Comparison of ENCODE assay signal across 1 cellular context in the genomic region with DNA sequence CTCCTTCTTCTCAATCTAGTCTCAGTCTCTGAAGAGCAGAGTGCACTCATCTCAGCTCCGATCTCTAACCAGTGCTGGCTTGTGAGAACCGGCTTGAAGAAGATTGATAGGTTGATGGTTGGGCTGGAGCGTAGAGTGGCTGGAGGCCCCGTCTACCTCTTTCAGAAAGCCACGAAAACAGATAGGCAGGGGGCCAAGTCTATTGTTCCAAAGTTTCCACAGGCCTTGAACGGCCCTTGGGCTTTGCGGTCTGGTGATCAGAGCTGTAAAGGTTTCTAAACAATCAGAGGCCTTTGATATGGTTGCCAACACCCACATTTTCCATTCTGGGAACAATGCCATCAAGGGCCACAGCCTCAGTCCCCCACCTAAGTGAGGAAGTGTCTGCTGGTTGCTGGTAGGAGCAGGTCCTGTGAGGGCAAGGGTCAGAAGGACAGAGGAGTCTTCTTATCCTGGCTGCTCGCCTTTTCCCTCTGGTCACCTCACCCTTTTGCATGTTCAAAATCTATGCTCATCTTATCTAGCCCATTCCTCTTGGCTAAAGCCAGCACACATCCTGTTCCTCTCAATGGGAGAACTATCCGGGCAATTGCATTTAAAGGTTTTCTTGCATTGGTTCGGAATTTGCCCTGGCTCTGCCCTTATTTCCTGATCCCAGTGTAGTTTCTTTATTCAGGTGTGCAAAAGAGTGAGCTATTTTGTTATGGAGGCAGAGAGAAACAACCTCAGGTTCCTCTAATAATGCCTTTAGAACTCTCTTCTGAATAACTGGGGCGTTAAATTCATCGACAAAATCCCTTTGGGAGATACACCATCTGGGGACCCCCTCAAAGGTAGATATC.
TF ChIP-seq lines count a peak whose summit lies in the region.

No MANE protein-coding gene starts in this region.

TF ChIP-seq in K562, 482 proteins besides CTCF, POLR2A, EP300 and RAD21 (continued from another document and continues in another):
- TF ChIP-seq, protein P1, sequence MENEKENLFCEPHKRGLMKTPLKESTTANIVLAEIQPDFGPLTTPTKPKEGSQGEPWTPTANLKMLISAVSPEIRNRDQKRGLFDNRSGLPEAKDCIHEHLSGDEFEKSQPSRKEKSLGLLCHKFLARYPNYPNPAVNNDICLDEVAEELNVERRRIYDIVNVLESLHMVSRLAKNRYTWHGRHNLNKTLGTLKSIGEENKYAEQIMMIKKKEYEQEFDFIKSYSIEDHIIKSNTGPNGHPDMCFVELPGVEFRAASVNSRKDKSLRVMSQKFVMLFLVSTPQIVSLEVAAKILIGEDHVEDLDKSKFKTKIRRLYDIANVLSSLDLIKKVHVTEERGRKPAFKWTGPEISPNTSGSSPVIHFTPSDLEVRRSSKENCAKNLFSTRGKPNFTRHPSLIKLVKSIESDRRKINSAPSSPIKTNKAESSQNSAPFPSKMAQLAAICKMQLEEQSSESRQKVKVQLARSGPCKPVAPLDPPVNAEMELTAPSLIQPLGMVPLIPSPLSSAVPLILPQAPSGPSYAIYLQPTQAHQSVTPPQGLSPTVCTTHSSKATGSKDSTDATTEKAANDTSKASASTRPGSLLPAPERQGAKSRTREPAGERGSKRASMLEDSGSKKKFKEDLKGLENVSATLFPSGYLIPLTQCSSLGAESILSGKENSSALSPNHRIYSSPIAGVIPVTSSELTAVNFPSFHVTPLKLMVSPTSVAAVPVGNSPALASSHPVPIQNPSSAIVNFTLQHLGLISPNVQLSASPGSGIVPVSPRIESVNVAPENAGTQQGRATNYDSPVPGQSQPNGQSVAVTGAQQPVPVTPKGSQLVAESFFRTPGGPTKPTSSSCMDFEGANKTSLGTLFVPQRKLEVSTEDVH (IDR thresholded peaks at IDR 0.05; ENCODE audit: low read depth, partially characterized antibody), result no peak
- TF ChIP-seq CREBBP (IDR thresholded peaks at IDR 0.05; ENCODE audit: low read depth, low read length), result no peak
- no peak for TF ChIP-seq NEUROD1 (IDR thresholded peaks at IDR 0.05; ENCODE audit: borderline replicate concordance, low read depth, low read length, partially characterized antibody)
- no peak for TF ChIP-seq MCM3 (IDR thresholded peaks at IDR 0.05)
- TF ChIP-seq RBM15 (IDR thresholded peaks at IDR 0.05; ENCODE audit: insufficient read depth, low read length), result no peak
- TF ChIP-seq, protein P2, sequence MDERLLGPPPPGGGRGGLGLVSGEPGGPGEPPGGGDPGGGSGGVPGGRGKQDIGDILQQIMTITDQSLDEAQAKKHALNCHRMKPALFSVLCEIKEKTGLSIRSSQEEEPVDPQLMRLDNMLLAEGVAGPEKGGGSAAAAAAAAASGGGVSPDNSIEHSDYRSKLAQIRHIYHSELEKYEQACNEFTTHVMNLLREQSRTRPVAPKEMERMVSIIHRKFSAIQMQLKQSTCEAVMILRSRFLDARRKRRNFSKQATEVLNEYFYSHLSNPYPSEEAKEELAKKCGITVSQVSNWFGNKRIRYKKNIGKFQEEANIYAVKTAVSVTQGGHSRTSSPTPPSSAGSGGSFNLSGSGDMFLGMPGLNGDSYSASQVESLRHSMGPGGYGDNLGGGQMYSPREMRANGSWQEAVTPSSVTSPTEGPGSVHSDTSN (CRISPR knock-in tag; IDR thresholded peaks at IDR 0.05; ENCODE audit: low read depth), result peak; percentile 45
- TF ChIP-seq, protein P2 (tag; conservative IDR thresholded peaks at IDR 0.05; ENCODE audit: low read depth), result peak; percentile 97
- no peak for TF ChIP-seq ELF4 (CRISPR knock-in tag; IDR thresholded peaks at IDR 0.05)
- peak; percentile 4; the same call in 1 of the 2 replicates for TF ChIP-seq JUN (IDR thresholded peaks at IDR 0.05; ENCODE audit: borderline replicate concordance, low read depth, low read length)
- TF ChIP-seq JUN (CRISPR knock-in tag; IDR thresholded peaks at IDR 0.05; ENCODE audit: borderline replicate concordance), result no peak
- no peak for TF ChIP-seq ZNF184 (CRISPR knock-in tag; IDR thresholded peaks at IDR 0.05)
- TF ChIP-seq EP400 (IDR thresholded peaks at IDR 0.05), result peak; percentile 63
- TF ChIP-seq, protein P3, sequence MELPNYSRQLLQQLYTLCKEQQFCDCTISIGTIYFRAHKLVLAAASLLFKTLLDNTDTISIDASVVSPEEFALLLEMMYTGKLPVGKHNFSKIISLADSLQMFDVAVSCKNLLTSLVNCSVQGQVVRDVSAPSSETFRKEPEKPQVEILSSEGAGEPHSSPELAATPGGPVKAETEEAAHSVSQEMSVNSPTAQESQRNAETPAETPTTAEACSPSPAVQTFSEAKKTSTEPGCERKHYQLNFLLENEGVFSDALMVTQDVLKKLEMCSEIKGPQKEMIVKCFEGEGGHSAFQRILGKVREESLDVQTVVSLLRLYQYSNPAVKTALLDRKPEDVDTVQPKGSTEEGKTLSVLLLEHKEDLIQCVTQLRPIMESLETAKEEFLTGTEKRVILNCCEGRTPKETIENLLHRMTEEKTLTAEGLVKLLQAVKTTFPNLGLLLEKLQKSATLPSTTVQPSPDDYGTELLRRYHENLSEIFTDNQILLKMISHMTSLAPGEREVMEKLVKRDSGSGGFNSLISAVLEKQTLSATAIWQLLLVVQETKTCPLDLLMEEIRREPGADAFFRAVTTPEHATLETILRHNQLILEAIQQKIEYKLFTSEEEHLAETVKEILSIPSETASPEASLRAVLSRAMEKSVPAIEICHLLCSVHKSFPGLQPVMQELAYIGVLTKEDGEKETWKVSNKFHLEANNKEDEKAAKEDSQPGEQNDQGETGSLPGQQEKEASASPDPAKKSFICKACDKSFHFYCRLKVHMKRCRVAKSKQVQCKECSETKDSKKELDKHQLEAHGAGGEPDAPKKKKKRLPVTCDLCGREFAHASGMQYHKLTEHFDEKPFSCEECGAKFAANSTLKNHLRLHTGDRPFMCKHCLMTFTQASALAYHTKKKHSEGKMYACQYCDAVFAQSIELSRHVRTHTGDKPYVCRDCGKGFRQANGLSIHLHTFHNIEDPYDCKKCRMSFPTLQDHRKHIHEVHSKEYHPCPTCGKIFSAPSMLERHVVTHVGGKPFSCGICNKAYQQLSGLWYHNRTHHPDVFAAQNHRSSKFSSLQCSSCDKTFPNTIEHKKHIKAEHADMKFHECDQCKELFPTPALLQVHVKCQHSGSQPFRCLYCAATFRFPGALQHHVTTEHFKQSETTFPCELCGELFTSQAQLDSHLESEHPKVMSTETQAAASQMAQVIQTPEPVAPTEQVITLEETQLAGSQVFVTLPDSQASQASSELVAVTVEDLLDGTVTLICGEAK (IDR thresholded peaks at IDR 0.05), result no peak
- TF ChIP-seq, protein P3 (CRISPR knock-in tag; IDR thresholded peaks at IDR 0.05), result no peak
- TF ChIP-seq PTTG1 (tag; IDR thresholded peaks at IDR 0.05; ENCODE audit: low read depth), result no peak
- peak in 1 of 2 experiments; percentile 52; a peak in 1 of 3 replicates for TF ChIP-seq CBX3 (IDR thresholded peaks at IDR 0.05; ENCODE audit: borderline replicate concordance in 1 of 2, low read length in 2 of 2)
- TF ChIP-seq HDAC2 (IDR thresholded peaks at IDR 0.05), result peak; percentile 98
- TF ChIP-seq MAFG (tag; conservative IDR thresholded peaks at IDR 0.05), result no peak
- TF ChIP-seq KLF1 (tag; IDR thresholded peaks at IDR 0.05), result peak; percentile 60; the same call in 1 of the 2 replicates
- TF ChIP-seq ZNF253 (CRISPR knock-in tag; conservative IDR thresholded peaks at IDR 0.05), result no peak
- no peak for TF ChIP-seq ZKSCAN3 (CRISPR knock-in tag; IDR thresholded peaks at IDR 0.05)
- TF ChIP-seq, protein P4, sequence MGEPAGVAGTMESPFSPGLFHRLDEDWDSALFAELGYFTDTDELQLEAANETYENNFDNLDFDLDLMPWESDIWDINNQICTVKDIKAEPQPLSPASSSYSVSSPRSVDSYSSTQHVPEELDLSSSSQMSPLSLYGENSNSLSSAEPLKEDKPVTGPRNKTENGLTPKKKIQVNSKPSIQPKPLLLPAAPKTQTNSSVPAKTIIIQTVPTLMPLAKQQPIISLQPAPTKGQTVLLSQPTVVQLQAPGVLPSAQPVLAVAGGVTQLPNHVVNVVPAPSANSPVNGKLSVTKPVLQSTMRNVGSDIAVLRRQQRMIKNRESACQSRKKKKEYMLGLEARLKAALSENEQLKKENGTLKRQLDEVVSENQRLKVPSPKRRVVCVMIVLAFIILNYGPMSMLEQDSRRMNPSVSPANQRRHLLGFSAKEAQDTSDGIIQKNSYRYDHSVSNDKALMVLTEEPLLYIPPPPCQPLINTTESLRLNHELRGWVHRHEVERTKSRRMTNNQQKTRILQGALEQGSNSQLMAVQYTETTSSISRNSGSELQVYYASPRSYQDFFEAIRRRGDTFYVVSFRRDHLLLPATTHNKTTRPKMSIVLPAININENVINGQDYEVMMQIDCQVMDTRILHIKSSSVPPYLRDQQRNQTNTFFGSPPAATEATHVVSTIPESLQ (CRISPR knock-in tag; IDR thresholded peaks at IDR 0.05), result no peak
- no peak for TF ChIP-seq POLR2AphosphoS2 (IDR thresholded peaks at IDR 0.05; ENCODE audit: low read length)
- TF ChIP-seq, protein P5, sequence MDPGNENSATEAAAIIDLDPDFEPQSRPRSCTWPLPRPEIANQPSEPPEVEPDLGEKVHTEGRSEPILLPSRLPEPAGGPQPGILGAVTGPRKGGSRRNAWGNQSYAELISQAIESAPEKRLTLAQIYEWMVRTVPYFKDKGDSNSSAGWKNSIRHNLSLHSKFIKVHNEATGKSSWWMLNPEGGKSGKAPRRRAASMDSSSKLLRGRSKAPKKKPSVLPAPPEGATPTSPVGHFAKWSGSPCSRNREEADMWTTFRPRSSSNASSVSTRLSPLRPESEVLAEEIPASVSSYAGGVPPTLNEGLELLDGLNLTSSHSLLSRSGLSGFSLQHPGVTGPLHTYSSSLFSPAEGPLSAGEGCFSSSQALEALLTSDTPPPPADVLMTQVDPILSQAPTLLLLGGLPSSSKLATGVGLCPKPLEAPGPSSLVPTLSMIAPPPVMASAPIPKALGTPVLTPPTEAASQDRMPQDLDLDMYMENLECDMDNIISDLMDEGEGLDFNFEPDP (CRISPR knock-in tag; IDR thresholded peaks at IDR 0.05), result no peak
- no peak for TF ChIP-seq PCBP1 (IDR thresholded peaks at IDR 0.05; ENCODE audit: low read depth, low read length, poor library complexity, severe bottlenecking)
- peak in 1 of 2 experiments; percentile 22; a peak in 1 of 4 replicates for TF ChIP-seq NONO (IDR thresholded peaks at IDR 0.05; ENCODE audit: low read depth in 2 of 2, low read length in 1 of 2)
- TF ChIP-seq, protein P6, sequence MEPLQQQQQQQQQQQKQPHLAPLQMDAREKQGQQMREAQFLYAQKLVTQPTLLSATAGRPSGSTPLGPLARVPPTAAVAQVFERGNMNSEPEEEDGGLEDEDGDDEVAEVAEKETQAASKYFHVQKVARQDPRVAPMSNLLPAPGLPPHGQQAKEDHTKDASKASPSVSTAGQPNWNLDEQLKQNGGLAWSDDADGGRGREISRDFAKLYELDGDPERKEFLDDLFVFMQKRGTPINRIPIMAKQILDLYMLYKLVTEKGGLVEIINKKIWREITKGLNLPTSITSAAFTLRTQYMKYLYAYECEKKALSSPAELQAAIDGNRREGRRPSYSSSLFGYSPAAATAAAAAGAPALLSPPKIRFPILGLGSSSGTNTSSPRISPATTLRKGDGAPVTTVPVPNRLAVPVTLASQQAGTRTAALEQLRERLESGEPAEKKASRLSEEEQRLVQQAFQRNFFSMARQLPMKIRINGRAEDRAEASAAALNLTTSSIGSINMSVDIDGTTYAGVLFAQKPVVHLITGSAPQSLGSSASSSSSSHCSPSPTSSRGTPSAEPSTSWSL (CRISPR knock-in tag; IDR thresholded peaks at IDR 0.05; ENCODE audit: borderline replicate concordance), result no peak
- TF ChIP-seq, protein P7, sequence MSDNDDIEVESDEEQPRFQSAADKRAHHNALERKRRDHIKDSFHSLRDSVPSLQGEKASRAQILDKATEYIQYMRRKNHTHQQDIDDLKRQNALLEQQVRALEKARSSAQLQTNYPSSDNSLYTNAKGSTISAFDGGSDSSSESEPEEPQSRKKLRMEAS (CRISPR knock-in tag; IDR thresholded peaks at IDR 0.05), result no peak
- TF ChIP-seq SAFB (IDR thresholded peaks at IDR 0.05; ENCODE audit: borderline replicate concordance, low read depth, low read length), result no peak
- no peak for TF ChIP-seq XRCC3 (IDR thresholded peaks at IDR 0.05)
- TF ChIP-seq FOXJ3 (CRISPR knock-in tag; IDR thresholded peaks at IDR 0.05), result no peak
- no peak for TF ChIP-seq TAF9B (IDR thresholded peaks at IDR 0.05; ENCODE audit: partially characterized antibody)
- TF ChIP-seq PHTF2 (CRISPR knock-in tag; IDR thresholded peaks at IDR 0.05), result no peak
- peak in 1 of 2 experiments; percentile 62; a peak in 3 of 4 replicates for TF ChIP-seq MAZ (CRISPR knock-in tag; conservative IDR thresholded peaks at IDR 0.05 in 1 of 2, IDR thresholded peaks at IDR 0.05 in 1 of 2)
- no peak for TF ChIP-seq ZNF133 (CRISPR knock-in tag; IDR thresholded peaks at IDR 0.05)
- no peak for TF ChIP-seq SRSF3 (IDR thresholded peaks at IDR 0.05; ENCODE audit: insufficient read depth, low read length)
